1 cellular context compared by ENCODE assay signal in the genomic region with DNA sequence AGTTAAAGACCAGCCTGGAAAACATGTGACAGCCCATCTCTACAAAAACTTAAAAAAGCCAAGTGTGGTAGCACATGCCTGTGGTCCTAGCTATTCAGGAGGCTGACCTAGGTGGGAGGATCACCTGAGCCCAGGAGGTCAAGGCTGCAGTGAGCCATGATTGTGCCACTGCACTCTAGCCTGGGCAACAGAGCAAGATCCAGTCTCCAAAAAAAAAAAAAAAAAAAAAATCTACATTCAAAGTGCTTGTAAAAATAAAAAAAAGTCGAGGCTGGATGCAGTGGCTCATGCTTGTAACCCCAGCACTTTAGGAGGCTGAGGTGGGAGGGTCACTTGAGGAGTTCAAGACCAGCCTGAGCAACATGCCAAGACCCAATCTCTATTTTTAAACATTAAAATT.
TF ChIP-seq lines count a peak whose summit lies in the region.

No MANE protein-coding gene starts in this region.

TF ChIP-seq in HepG2, 621 proteins besides CTCF, POLR2A, EP300 and RAD21 (continued from another document):
- TF ChIP-seq, protein P1, sequence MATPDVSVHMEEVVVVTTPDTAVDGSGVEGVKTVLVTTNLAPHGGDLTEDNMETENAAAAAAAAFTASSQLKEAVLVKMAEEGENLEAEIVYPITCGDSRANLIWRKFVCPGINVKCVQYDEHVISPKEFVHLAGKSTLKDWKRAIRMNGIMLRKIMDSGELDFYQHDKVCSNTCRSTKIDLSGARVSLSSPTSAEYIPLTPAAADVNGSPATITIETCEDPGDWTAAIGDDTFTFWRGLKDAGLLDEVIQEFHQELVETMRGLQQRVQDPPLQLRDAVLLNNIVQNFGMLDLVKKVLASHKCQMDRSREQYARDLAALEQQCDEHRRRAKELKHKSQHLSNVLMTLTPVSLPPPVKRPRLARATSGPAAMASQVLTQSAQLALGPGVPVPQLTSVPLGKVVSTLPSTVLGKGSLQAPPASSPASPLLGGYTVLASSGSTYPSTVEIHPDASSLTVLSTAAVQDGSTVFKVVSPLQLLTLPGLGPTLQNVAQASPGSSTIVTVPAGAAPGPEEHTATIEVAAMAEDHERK (CRISPR knock-in tag; IDR thresholded peaks at IDR 0.05; ENCODE audit: low read depth), result no peak
- TF ChIP-seq ZNF839 (CRISPR knock-in tag; IDR thresholded peaks at IDR 0.05; ENCODE audit: borderline replicate concordance) (no peak), ZFP36 (IDR thresholded peaks at IDR 0.05; ENCODE audit: borderline replicate concordance, low read depth, low read length, partially characterized antibody) (no peak)
TF ChIP-seq in HepG2: peak in this region for 2.
